In genomic region chr3:55402886-55403605, GRCh38 we compare ENCODE assay signal across 18 cellular contexts.
DNase-seq lines count a peak whose midpoint lies in the region; ATAC-seq and TF ChIP-seq lines count a peak whose summit lies in the region.
"Had no signal": no experiment of that assay in that cellular context is flagged by ENCODE, and none has a peak within 500 bp of the region (broad histone marks: within the 10 kb centered on the region; RNA-seq: fewer than 3 reads in every experiment).

No MANE protein-coding gene starts in this region.

- no peak for TF ChIP-seq POLR2A in breast epithelium (IDR thresholded peaks at IDR 0.05)

- peaks cover 5% of the 10 kb centered on the region for H3K36me3 Mint-ChIP-seq in MCF 10A (ENCODE audit: insufficient read depth, unreplicated experiment)
- H3K36me3 Mint-ChIP-seq: activated naive CD4-positive, alpha-beta T cell treated with anti-CD3 and anti-CD28 coated beads, Interleukin-2, amount 10 ng/mL, durations not matched to agents 7 days and 5 days had no signal

- H3K27ac ChIP-seq in breast epithelium (no peak overlapping the region), substantia nigra (ENCODE audit: low read depth, low read length, poor library complexity, severe bottlenecking) (no peak overlapping the region)
- H3K27ac ChIP-seq: BLaER1 treated with 17β-estradiol and CSF1 and Interleukin-3, amounts not matched to agents 10 nM and 100 nM; body of pancreas; neutrophil; upper lobe of right lung had no signal

- TF ChIP-seq CTCF in MCF 10A (IDR thresholded peaks at IDR 0.05; ENCODE audit: unreplicated experiment) (no peak), breast epithelium (IDR thresholded peaks at IDR 0.05) (no peak)

- intact Hi-C loops in MCF 10A (cut with micrococcal nuclease) = no loop called here
- intact Hi-C loops in breast epithelium (cut with DNase I; ENCODE audit: low total_unique reads) = no loop called here

- H3K27me3 ChIP-seq in breast epithelium = no peaks in the 10 kb centered on the region
- H3K27me3 ChIP-seq: BLaER1 treated with 17β-estradiol and CSF1 and Interleukin-3, amounts not matched to agents 10 nM and 100 nM; body of pancreas; neutrophil; upper lobe of right lung had no signal

- POLR2A ChIA-PET in MCF 10A (lab: Yijun Ruan, JAX) = no interaction called here

- no peaks in the 10 kb centered on the region for H3K4me1 Mint-ChIP-seq in MCF 10A (ENCODE audit: insufficient read depth, unreplicated experiment)
- H3K4me1 Mint-ChIP-seq: activated naive CD4-positive, alpha-beta T cell treated with anti-CD3 and anti-CD28 coated beads, Interleukin-2, amount 10 ng/mL, durations not matched to agents 7 days and 5 days; stimulated activated naive CD8-positive, alpha-beta T cell treated with anti-CD3 and anti-CD28 coated beads, Interleukin-15, amount 100 ng/mL, for 72 hours had no signal

- H3K4me1 ChIP-seq in breast epithelium = no peaks in the 10 kb centered on the region
- H3K4me1 ChIP-seq: body of pancreas, upper lobe of right lung had no signal

- ATAC-seq in GM19467 (IDR thresholded peaks at IDR 0.05; ENCODE audit: unreplicated experiment) (no peak), HG03439 (IDR thresholded peaks at IDR 0.05; ENCODE audit: unreplicated experiment) (no peak)
- ATAC-seq: body of pancreas; sciatic nerve; stimulated activated naive CD8-positive, alpha-beta T cell treated with anti-CD3 and anti-CD28 coated beads, Interleukin-15, amount 100 ng/mL, for 72 hours; upper lobe of right lung had no signal

- CTCF ChIA-PET in MCF 10A (lab: Yijun Ruan, JAX) = no interaction called here

- H3K4me3 ChIP-seq in breast epithelium = no peak overlapping the region
- H3K4me3 ChIP-seq: BLaER1 treated with 17β-estradiol and CSF1 and Interleukin-3, amounts not matched to agents 10 nM and 100 nM; body of pancreas; upper lobe of right lung had no signal

- peak; percentile 35 for DNase-seq in MCF 10A (ENCODE audit: unreplicated experiment)
- DNase-seq in breast epithelium (ENCODE audit: low spot score in 2 of 2) = no peak
- DNase-seq in SHP77 treated with DMSO at 0.1 percent for 48 hours (lab: John Stamatoyannopoulos, UW) = peak; percentile 39
- peak; percentile 33 for DNase-seq in kidney glomerular epithelial cell (lab: John Stamatoyannopoulos, UW)
- DNase-seq in substantia nigra (lab: John Stamatoyannopoulos, UW) = no peak
- no peak for DNase-seq in HT-29 (ENCODE audit: low spot score)
- DNase-seq: activated naive CD4-positive, alpha-beta T cell treated with anti-CD3 and anti-CD28 coated beads, Interleukin-2, amount 10 ng/mL, durations not matched to agents 7 days and 5 days; DND-41; midbrain; NCI-H526 treated with DMSO at 0.1 percent for 48 hours; stimulated activated naive CD8-positive, alpha-beta T cell treated with anti-CD3 and anti-CD28 coated beads, Interleukin-15, amount 100 ng/mL, for 72 hours; upper lobe of right lung had no signal

- H3K4me3 Mint-ChIP-seq in MCF 10A (ENCODE audit: unreplicated experiment) = no peak overlapping the region
- H3K4me3 Mint-ChIP-seq: activated naive CD4-positive, alpha-beta T cell treated with anti-CD3 and anti-CD28 coated beads, Interleukin-2, amount 10 ng/mL, durations not matched to agents 7 days and 5 days; stimulated activated naive CD8-positive, alpha-beta T cell treated with anti-CD3 and anti-CD28 coated beads, Interleukin-15, amount 100 ng/mL, for 72 hours had no signal

- no peaks in the 10 kb centered on the region for H3K9me3 Mint-ChIP-seq in MCF 10A (ENCODE audit: unreplicated experiment)

- H3K27me3 Mint-ChIP-seq in MCF 10A (ENCODE audit: insufficient read depth, unreplicated experiment) = no peaks in the 10 kb centered on the region
- H3K27me3 Mint-ChIP-seq: activated naive CD4-positive, alpha-beta T cell treated with anti-CD3 and anti-CD28 coated beads, Interleukin-2, amount 10 ng/mL, durations not matched to agents 7 days and 5 days; stimulated activated naive CD8-positive, alpha-beta T cell treated with anti-CD3 and anti-CD28 coated beads, Interleukin-15, amount 100 ng/mL, for 72 hours had no signal

- no peaks in the 10 kb centered on the region for H3K36me3 ChIP-seq in breast epithelium
- H3K36me3 ChIP-seq: BLaER1 treated with 17β-estradiol and CSF1 and Interleukin-3, amounts not matched to agents 10 nM and 100 nM; neutrophil; upper lobe of right lung had no signal

- H3K9me3 ChIP-seq in breast epithelium = peaks cover 0 to 14% of the 10 kb centered on the region in 2 donors
- H3K9me3 ChIP-seq: neutrophil, upper lobe of right lung had no signal

- no TSS peak for BruUV-seq in MCF 10A (replicated peaks; lab: Mats Ljungman, UMichigan)

- H3K27ac Mint-ChIP-seq in MCF 10A (ENCODE audit: low read depth, unreplicated experiment) = no peak overlapping the region
- H3K27ac Mint-ChIP-seq: activated naive CD4-positive, alpha-beta T cell treated with anti-CD3 and anti-CD28 coated beads, Interleukin-2, amount 10 ng/mL, durations not matched to agents 7 days and 5 days; stimulated activated naive CD8-positive, alpha-beta T cell treated with anti-CD3 and anti-CD28 coated beads, Interleukin-15, amount 100 ng/mL, for 72 hours had no signal

Comparison
In these comparisons a context has a peak if more than half of its experiments do, and no peak if none do; other contexts are left out.
1. DNase-seq: peak in MCF 10A (single experiment), SHP77 treated with DMSO at 0.1 percent for 48 hours (single experiment) and kidney glomerular epithelial cell (single experiment); none in breast epithelium (0 of 2), substantia nigra (0 of 49) and HT-29 (single experiment).